ENCODE assay signal across 1 cellular context in genomic region chr1:40745180-40745579, GRCh38.
TF ChIP-seq lines count a peak whose summit lies in the region.

No MANE protein-coding gene starts in this region.

TF ChIP-seq in IMR-90, 13 proteins besides CTCF, POLR2A, EP300 and RAD21 (continued from another document):
- TF ChIP-seq CHD1 (IDR thresholded peaks at IDR 0.05; ENCODE audit: low read depth, low read length) (no peak), RCOR1 (IDR thresholded peaks at IDR 0.05; ENCODE audit: insufficient replicate concordance, low read length) (no peak), NFE2L2 (IDR thresholded peaks at IDR 0.05; ENCODE audit: low read depth, low read length) (no peak), BHLHE40 (IDR thresholded peaks at IDR 0.05; ENCODE audit: low read depth, low read length) (no peak), FOS (IDR thresholded peaks at IDR 0.05; ENCODE audit: low read depth, low read length) (no peak), USF2 (IDR thresholded peaks at IDR 0.05; ENCODE audit: low read depth, low read length) (no peak)
TF ChIP-seq in IMR-90: peak in this region for 0.
